Comparison of ENCODE assay signal across 8 cellular contexts in genomic region chr2:113888641-113889470, GRCh38. TPM values are rescaled to one million over a fixed set of nuclear protein-coding genes. Genes with fewer than 3 reads are reported as not detected.
DNase-seq lines count a peak whose midpoint lies in the region; ATAC-seq and TF ChIP-seq lines count a peak whose summit lies in the region.

No MANE protein-coding gene starts in this region.

- peak overlapping the region; percentile 99 for H3K27ac Mint-ChIP-seq in activated CD8-positive, alpha-beta memory T cell treated with anti-CD3 and anti-CD28 coated beads, Interleukin-2, amount 10 ng/mL, durations not matched to agents 7 days and 5 days
- peak overlapping the region; percentile 99 to 100 (median 100) for H3K27ac Mint-ChIP-seq in brain

- TF ChIP-seq POLR2A in lower leg skin (IDR thresholded peaks at IDR 0.05) (no peak), tibial nerve (IDR thresholded peaks at IDR 0.05) (no peak)

- no peaks in the 10 kb centered on the region for H3K36me3 ChIP-seq in tibial nerve

- H3K27me3 Mint-ChIP-seq in activated CD8-positive, alpha-beta memory T cell treated with anti-CD3 and anti-CD28 coated beads, Interleukin-2, amount 10 ng/mL, durations not matched to agents 7 days and 5 days: no peaks in the 10 kb centered on the region
- H3K27me3 Mint-ChIP-seq in brain: peaks cover 8% of the 10 kb centered on the region

- CTCF ChIA-PET in activated CD8-positive, alpha-beta memory T cell treated with anti-CD3 and anti-CD28 coated beads, Interleukin-2, amount 10 ng/mL, durations not matched to agents 7 days and 5 days (lab: Charles Lee): interaction anchor here (0.9 to 1.3 kb wide), 4 partner anchors 9 to 79 kb away, joined by 3 to 8 read pairs (median 4); no protein-coding TSS in a partner anchor

- H3K4me1 Mint-ChIP-seq in activated CD8-positive, alpha-beta memory T cell treated with anti-CD3 and anti-CD28 coated beads, Interleukin-2, amount 10 ng/mL, durations not matched to agents 7 days and 5 days: peaks cover 60% of the 10 kb centered on the region
- peaks cover 64% of the 10 kb centered on the region for H3K4me1 Mint-ChIP-seq in brain

- H3K27ac ChIP-seq in tibial nerve: peak overlapping the region; percentile 60 to 99 (median 90)

- H3K4me3 Mint-ChIP-seq in activated CD8-positive, alpha-beta memory T cell treated with anti-CD3 and anti-CD28 coated beads, Interleukin-2, amount 10 ng/mL, durations not matched to agents 7 days and 5 days: peak overlapping the region; percentile 92
- peak overlapping the region; percentile 97 to 100 (median 99) for H3K4me3 Mint-ChIP-seq in brain

- ATAC-seq in activated CD8-positive, alpha-beta memory T cell treated with anti-CD3 and anti-CD28 coated beads, Interleukin-2, amount 10 ng/mL, durations not matched to agents 7 days and 5 days: no peak
- no peak for ATAC-seq in HG03108 (IDR thresholded peaks at IDR 0.05; ENCODE audit: unreplicated experiment)

- H3K9me3 ChIP-seq in tibial nerve: no peaks in the 10 kb centered on the region

- WGBS in lower leg skin, 2 donors: 39 to 43% methylated on average over 14 of the region's 14 CpGs
- WGBS in tibial nerve, 2 donors: 41 to 42% methylated on average over 14 of the region's 14 CpGs

- intact Hi-C loops in lower leg skin (cut with DNase I; ENCODE audit: low total_unique reads): loop anchor here (10.0 kb wide), 1 partner anchor 134 kb away; the partner anchor contains the start of gene SLC35F5

- peaks cover 66% of the 10 kb centered on the region for H3K36me3 Mint-ChIP-seq in activated CD8-positive, alpha-beta memory T cell treated with anti-CD3 and anti-CD28 coated beads, Interleukin-2, amount 10 ng/mL, durations not matched to agents 7 days and 5 days
- H3K36me3 Mint-ChIP-seq in brain: peaks cover 3% of the 10 kb centered on the region

- H3K27me3 ChIP-seq in tibial nerve: no peaks in the 10 kb centered on the region

- DNase-seq in activated CD8-positive, alpha-beta memory T cell treated with anti-CD3 and anti-CD28 coated beads, Interleukin-2, amount 10 ng/mL, durations not matched to agents 7 days and 5 days: no peak
- no peak for DNase-seq in activated CD8-positive, alpha-beta memory T cell treated with anti-CD3 and anti-CD28 coated beads, Interleukin-2, amount 50 U/mL, for 4 hours
- DNase-seq in lower leg skin (ENCODE audit: low spot score in 2 of 2) (no peak), tibial nerve (ENCODE audit: low spot score in 2 of 2) (no peak), DMS 273 treated with DMSO at 0.1 percent for 48 hours (lab: John Stamatoyannopoulos, UW) (no peak), DMS53 (lab: John Stamatoyannopoulos, UW) (no peak)

- TF ChIP-seq EP300 in tibial nerve (IDR thresholded peaks at IDR 0.05): no peak

- no peak for TF ChIP-seq CTCF in brain (conservative IDR thresholded peaks at IDR 0.05)
- no peak for TF ChIP-seq CTCF in lower leg skin (IDR thresholded peaks at IDR 0.05)
- TF ChIP-seq CTCF in tibial nerve (IDR thresholded peaks at IDR 0.05): no peak

- H3K4me3 ChIP-seq in lower leg skin (ENCODE audit: low read depth, poor library complexity, severe bottlenecking): peak overlapping the region; percentile 23
- H3K4me3 ChIP-seq in tibial nerve: peak overlapping the region; percentile 25 to 93 (median 84)

- H3K4me1 ChIP-seq in tibial nerve: peaks cover 0 to 54% (median 20%) of the 10 kb centered on the region in 4 donors

- H3K9me3 Mint-ChIP-seq in activated CD8-positive, alpha-beta memory T cell treated with anti-CD3 and anti-CD28 coated beads, Interleukin-2, amount 10 ng/mL, durations not matched to agents 7 days and 5 days (ENCODE audit: low read depth): no peaks in the 10 kb centered on the region
- H3K9me3 Mint-ChIP-seq in brain: no peaks in the 10 kb centered on the region

RNA-seq across cellular contexts. Expression of gene ACTR3, which starts 1.0 kb away (rescaled TPM):
- total RNA-seq in activated CD8-positive, alpha-beta memory T cell treated with anti-CD3 and anti-CD28 coated beads, Interleukin-2, amount 10 ng/mL, durations not matched to agents 7 days and 5 days: 100 to 1,000 TPM; 511 to 626 TPM
- polyA plus RNA-seq in brain (ENCODE audit: insufficient read depth, low read depth, low replicate concordance): 111 TPM
- total RNA-seq in lower leg skin (100 to 1,000 TPM in 3 of 4 donors, 10 to 100 TPM in 1; 92.5 to 154 (median 115) TPM), tibial nerve (100 to 1,000 TPM in 1 of 4 donors, 10 to 100 TPM in 3; 73.0 to 106 (median 89.7) TPM)
